Comparison of ENCODE assay signal across 8 cellular contexts in the genomic region with DNA sequence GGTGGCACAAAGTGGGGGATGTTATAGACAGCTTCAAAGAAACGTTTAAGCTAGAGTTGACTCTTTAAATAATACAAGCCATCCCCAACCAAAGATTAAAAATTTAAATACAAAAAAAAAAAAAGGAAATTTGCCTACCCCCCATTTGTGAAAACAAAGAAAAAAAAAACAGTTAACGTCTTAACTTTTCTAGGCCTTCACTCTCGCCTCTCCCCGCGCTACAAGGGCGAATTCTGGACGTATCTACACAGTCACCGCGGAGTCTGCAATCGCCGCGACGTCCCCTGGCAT. TPM values are rescaled to one million over a fixed set of nuclear protein-coding genes. Genes with fewer than 3 reads are reported as not detected.
DNase-seq lines count a peak whose midpoint lies in the region; TF ChIP-seq lines count a peak whose summit lies in the region.

No MANE protein-coding gene starts in this region.

- peak overlapping the region; percentile 74; the same call in 1 of the 2 replicates for H3K27ac ChIP-seq in 22Rv1
- peak overlapping the region; percentile 31 to 97 (median 87) for H3K27ac ChIP-seq in dorsolateral prefrontal cortex

- H3K9me3 ChIP-seq in mucosa of stomach (ENCODE audit: control insufficient read depth, low read length), result no peaks in the 10 kb centered on the region

- H3K9ac ChIP-seq in mucosa of stomach (ENCODE audit: low read length), result peak overlapping the region; percentile 79

- TF ChIP-seq CTCF in 22Rv1 (IDR thresholded peaks at IDR 0.05) (no peak), LNCaP clone FGC (IDR thresholded peaks at IDR 0.05; ENCODE audit: control insufficient read depth, extremely low read depth, insufficient read depth) (no peak), dorsolateral prefrontal cortex (IDR thresholded peaks at IDR 0.05 in 54 of 56, conservative IDR thresholded peaks at IDR 0.05 in 2 of 56; ENCODE audit: low read depth in 1 of 56, partially characterized antibody in 56 of 56) (peak in 1 of 56 donors; percentile 0)

- H3K27me3 ChIP-seq in dorsolateral prefrontal cortex (no peaks in the 10 kb centered on the region), mucosa of stomach (ENCODE audit: control insufficient read depth, insufficient read depth, low read length) (no peaks in the 10 kb centered on the region)

- DNase-seq in LNCaP clone FGC (ENCODE audit: low read depth) (no peak), dorsolateral prefrontal cortex (peak in 1 of 10 donors; percentile 41), medulla oblongata (ENCODE audit: extremely low spot score) (no peak), NCI-H1105 (lab: John Stamatoyannopoulos, UW) (no peak), HuH-7 (ENCODE audit: low spot score) (no peak), globus pallidus (ENCODE audit: low spot score) (no peak)

- no peaks in the 10 kb centered on the region for H3K36me3 ChIP-seq in mucosa of stomach (ENCODE audit: control insufficient read depth, insufficient read depth, low read length)

- intact Hi-C loops in dorsolateral prefrontal cortex (cut with DNase I), result loop anchor here (5.0 to 10.0 kb wide), 2 partner anchors 202 to 445 kb away; no protein-coding TSS in a partner anchor

- H3K4me3 ChIP-seq in LNCaP clone FGC (ENCODE audit: low read depth, low read length), result peak overlapping the region; percentile 55
- H3K4me3 ChIP-seq in dorsolateral prefrontal cortex, result peak overlapping the region; percentile 54 to 98 (median 87)
- H3K4me3 ChIP-seq in mucosa of stomach (ENCODE audit: low read length), result peak overlapping the region; percentile 78

- H3K4me1 ChIP-seq in mucosa of stomach (ENCODE audit: control insufficient read depth, insufficient read depth, low read length), result peaks cover 40% of the 10 kb centered on the region

RNA-seq across cellular contexts. Expression of a gene that starts 0.5 kb away (rescaled TPM):
- total RNA-seq in dorsolateral prefrontal cortex, result 100 to 1,000 TPM in 79 of 120 experiments, 10 to 100 TPM in 41; 42.1 to 170 (median 107) TPM
